In the genomic region with DNA sequence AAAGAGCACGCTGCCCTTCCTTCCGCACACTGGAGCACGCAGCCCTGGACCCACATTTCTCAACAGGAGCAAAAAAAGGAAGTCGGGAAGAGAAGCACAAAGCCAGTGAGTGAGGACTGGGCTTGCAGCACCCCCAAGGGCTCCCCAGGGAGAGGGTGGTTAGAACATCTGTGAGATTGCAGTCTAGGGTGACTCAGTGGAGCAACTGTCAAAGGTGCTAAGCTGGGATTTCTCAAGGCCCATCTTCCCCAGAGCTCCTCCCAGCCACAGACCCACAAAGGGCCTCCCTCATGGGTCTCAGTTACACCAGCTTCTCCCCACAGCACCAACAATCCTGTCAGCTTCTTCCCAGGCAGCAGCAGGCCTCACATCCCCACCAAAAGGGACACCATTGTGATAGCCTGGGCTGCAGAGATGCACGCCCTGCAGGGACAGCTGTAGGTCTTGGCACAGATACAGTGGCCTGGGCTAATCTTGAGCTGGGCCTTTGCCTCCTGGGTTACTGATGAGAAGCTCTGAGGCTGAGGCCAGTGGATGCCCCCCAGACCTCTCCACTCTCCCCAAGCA, we compare ENCODE assay signal across 11 cellular contexts. TPM values are rescaled to one million over a fixed set of nuclear protein-coding genes. Genes with fewer than 3 reads are reported as not detected.
DNase-seq lines count a peak whose midpoint lies in the region; ATAC-seq, FAIRE-seq and TF ChIP-seq lines count a peak whose summit lies in the region.
"Had no signal": no experiment of that assay in that cellular context is flagged by ENCODE, and none has a peak within 500 bp of the region (broad histone marks: within the 10 kb centered on the region; RNA-seq: fewer than 3 reads in every experiment).

No MANE protein-coding gene starts in this region.

- no peak overlapping the region for H3K4me3 ChIP-seq in CD4-positive, CD25-positive, alpha-beta regulatory T cell (ENCODE audit: low read depth, low read length)
- H3K4me3 ChIP-seq in H1 (ENCODE audit: extremely low read depth in 1 of 4, insufficient read depth in 2 of 4, low read depth in 3 of 4, low read length in 4 of 4): no peak overlapping the region

- no peak overlapping the region for H3K18ac ChIP-seq in H1 (ENCODE audit: extremely low read depth, low read length)

- H3K4me1 ChIP-seq in CD4-positive, CD25-positive, alpha-beta regulatory T cell (ENCODE audit: control insufficient read depth, insufficient read depth, low read length, poor library complexity, severe bottlenecking): peaks cover 14% of the 10 kb centered on the region
- H3K4me1 ChIP-seq in H1 (replicated peaks in 1 of 4; ENCODE audit: control insufficient read depth in 3 of 4, insufficient read depth in 4 of 4, low read length in 3 of 4): peaks cover 0 to 3% (median 0%) of the 10 kb centered on the region in 4 experiments; a peak in 2 of 7 replicates

- H3K79me1 ChIP-seq in H1 (ENCODE audit: low read depth, low read length): no peaks in the 10 kb centered on the region

- H3K4ac ChIP-seq in H1 (replicated peaks; ENCODE audit: insufficient read length, low read depth, low read length): no peak overlapping the region

- no peak overlapping the region for H3K4me2 ChIP-seq in H1 (ENCODE audit: insufficient read depth in 1 of 2, low read depth in 2 of 2, low read length in 2 of 2)

- CTCF ChIA-PET in H1 (lab: Charles Lee; ENCODE audit: partially characterized antibody): interaction anchor here (0.6 to 2.7 kb wide), 11 partner anchors 9 to 195 kb away, joined by 3 to 12 read pairs (median 4); no protein-coding TSS in a partner anchor
- CTCF ChIA-PET in RWPE1 (lab: Yijun Ruan, JAX): interaction anchor here (0.8 kb wide), 1 partner anchor 21 kb away, joined by 3 read pairs; no protein-coding TSS in a partner anchor

- TF ChIP-seq CTCF in H1 (IDR thresholded peaks at IDR 0.05; ENCODE audit: control extremely low read depth in 1 of 3, insufficient read depth in 1 of 3, low read depth in 1 of 3, low read length in 3 of 3): no peak
- no peak for TF ChIP-seq CTCF in RWPE1 (conservative IDR thresholded peaks at IDR 0.05; ENCODE audit: low read depth)

- H3K27ac ChIP-seq in CD4-positive, CD25-positive, alpha-beta regulatory T cell (ENCODE audit: insufficient read depth, low read length, poor library complexity, severe bottlenecking): no peak overlapping the region
- H3K27ac ChIP-seq in H1 (ENCODE audit: low read depth, low read length) (no peak overlapping the region), RWPE1 (no peak overlapping the region)

- no peak for FAIRE-seq in H1 (lab: Jason Lieb, UNC)

- H3K27ac Mint-ChIP-seq in CD4-positive, CD25-positive, alpha-beta regulatory T cell: peak overlapping the region in 1 of 3 donors; percentile 91
- H3K27ac Mint-ChIP-seq: activated CD8-positive, alpha-beta T cell treated with anti-CD3 and anti-CD28 coated beads, Interleukin-2, amount 10 ng/mL, durations not matched to agents 7 days and 5 days had no signal

- no peaks in the 10 kb centered on the region for H3K9me3 Mint-ChIP-seq in CD4-positive, CD25-positive, alpha-beta regulatory T cell

- H3K36me3 ChIP-seq in CD4-positive, CD25-positive, alpha-beta regulatory T cell (ENCODE audit: control insufficient read depth, insufficient read depth, low read length): no peaks in the 10 kb centered on the region
- no peaks in the 10 kb centered on the region for H3K36me3 ChIP-seq in H1 (ENCODE audit: control insufficient read depth in 2 of 4, insufficient read depth in 4 of 4, low read length in 3 of 4)

- TF ChIP-seq POLR2A in H1 (IDR thresholded peaks at IDR 0.05; ENCODE audit: control extremely low read depth in 1 of 2, low read depth in 2 of 2, low read length in 2 of 2): no peak

- no peak overlapping the region for H2BK120ac ChIP-seq in H1 (replicated peaks; ENCODE audit: low read depth, low read length)

- no peak overlapping the region for H2BK5ac ChIP-seq in H1 (ENCODE audit: low read depth, low read length)

- no peak overlapping the region for H4K5ac ChIP-seq in H1 (ENCODE audit: insufficient read length, low read depth, low read length)

- no peaks in the 10 kb centered on the region; the same call in 1 of the 2 replicates for H3K23me2 ChIP-seq in H1 (ENCODE audit: low read depth, low read length)

- no peak overlapping the region; the same call in none of the 2 replicates for H4K8ac ChIP-seq in H1 (ENCODE audit: extremely low read depth, insufficient read depth, low read length)

- no peak for TF ChIP-seq RAD21 in H1 (IDR thresholded peaks at IDR 0.05 in 1 of 2, conservative IDR thresholded peaks at IDR 0.05 in 1 of 2; ENCODE audit: low read depth in 2 of 2, low read length in 2 of 2)

- H4K20me1 ChIP-seq in H1 (replicated peaks in 1 of 2; ENCODE audit: control insufficient read depth in 1 of 2, insufficient read depth in 2 of 2, low read length in 2 of 2): no peaks in the 10 kb centered on the region

- H3K14ac ChIP-seq in H1 (ENCODE audit: insufficient read length): no peak overlapping the region

- H3K27me3 Mint-ChIP-seq in CD4-positive, CD25-positive, alpha-beta regulatory T cell: no peaks in the 10 kb centered on the region

- H2BK15ac ChIP-seq in H1 (ENCODE audit: low read length): no peak overlapping the region

- no peaks in the 10 kb centered on the region for H3K9me3 ChIP-seq in CD4-positive, CD25-positive, alpha-beta regulatory T cell (ENCODE audit: control insufficient read depth in 2 of 2, low read length in 2 of 2)
- no peaks in the 10 kb centered on the region for H3K9me3 ChIP-seq in H1 (ENCODE audit: insufficient read depth in 2 of 2, low read depth in 1 of 2, low read length in 1 of 2)

- no peak overlapping the region for H2AK5ac ChIP-seq in H1 (ENCODE audit: low read depth, low read length)

- WGBS in H1 (ENCODE audit: extremely low coverage in 1 of 2, insufficient coverage in 1 of 2, insufficient read length in 1 of 2, insufficient replicate concordance in 2 of 2, low coverage in 1 of 2, low lambda C conversion rate in 2 of 2, missing lambda C conversion rate in 1 of 2), 2 experiments: 96% methylated on average over 5 of the region's 5 CpGs; no CpG with 5 or more reads in 1 of the 2 experiments

- H4K91ac ChIP-seq in H1 (replicated peaks; ENCODE audit: insufficient read length, low read length): no peak overlapping the region

- H3K36me3 Mint-ChIP-seq in CD4-positive, CD25-positive, alpha-beta regulatory T cell: no peaks in the 10 kb centered on the region

- no peak for TF ChIP-seq EP300 in H1 (IDR thresholded peaks at IDR 0.05; ENCODE audit: borderline replicate concordance in 1 of 2, low read depth in 2 of 2, low read length in 2 of 2)

- no peaks in the 10 kb centered on the region for H3K27me3 ChIP-seq in CD4-positive, CD25-positive, alpha-beta regulatory T cell (ENCODE audit: control insufficient read depth, insufficient read depth, low read length)
- no peaks in the 10 kb centered on the region for H3K27me3 ChIP-seq in H1 (replicated peaks in 1 of 4; ENCODE audit: control insufficient read depth in 3 of 4, extremely low read depth in 1 of 4, insufficient read depth in 3 of 4, low read length in 3 of 4)

- no peak overlapping the region for H2BK20ac ChIP-seq in H1 (ENCODE audit: low read length)

- no peaks in the 10 kb centered on the region for H3K79me2 ChIP-seq in H1 (ENCODE audit: control insufficient read depth in 1 of 2, insufficient read depth in 2 of 2, low read length in 2 of 2)

- no peak overlapping the region for H2AFZ ChIP-seq in H1 (ENCODE audit: low read length)

- ATAC-seq in CD4-positive, CD25-positive, alpha-beta regulatory T cell (ENCODE audit: low read depth in 2 of 2): peak; percentile 8 to 13
- ATAC-seq in GM18502 (IDR thresholded peaks at IDR 0.05; ENCODE audit: poor library complexity, unreplicated experiment) (no peak), GM18519 (IDR thresholded peaks at IDR 0.05; ENCODE audit: low FRiP score, unreplicated experiment) (no peak), HG03045 (IDR thresholded peaks at IDR 0.05; ENCODE audit: unreplicated experiment) (no peak)
- ATAC-seq: activated CD8-positive, alpha-beta T cell treated with anti-CD3 and anti-CD28 coated beads, Interleukin-2, amount 10 ng/mL, durations not matched to agents 7 days and 5 days had no signal

- no peak overlapping the region for H3K23ac ChIP-seq in H1 (ENCODE audit: insufficient read length)

- peaks cover 0 to 39% (median 19%) of the 10 kb centered on the region in 4 donors for H3K4me1 Mint-ChIP-seq in CD4-positive, CD25-positive, alpha-beta regulatory T cell

- no peak overlapping the region for H3K56ac ChIP-seq in H1 (replicated peaks; ENCODE audit: insufficient read length, low read depth, low read length)

- no peak overlapping the region for H3K9ac ChIP-seq in H1 (replicated peaks in 1 of 4; ENCODE audit: extremely low read depth in 1 of 4, low read depth in 3 of 4, low read length in 3 of 4)

- 0 out of 2 replicates have a peak overlapping the region, but pooled peaks have one; percentile 14 for H2BK12ac ChIP-seq in H1 (ENCODE audit: low read depth, low read length)

- DNase-seq in CD4-positive, CD25-positive, alpha-beta regulatory T cell: no peak
- DNase-seq in LHCN-M2 (ENCODE audit: low read depth): peak; percentile 97
- DNase-seq in H1 (ENCODE audit: low read depth in 1 of 2, low spot score in 2 of 2): no peak
- peak; percentile 97 for DNase-seq in myocyte (ENCODE audit: low read depth)
- no peak for DNase-seq in RWPE1 (ENCODE audit: low spot score)
- DNase-seq: activated CD8-positive, alpha-beta T cell treated with anti-CD3 and anti-CD28 coated beads, Interleukin-2, amount 10 ng/mL, durations not matched to agents 7 days and 5 days; effector memory CD4-positive, alpha-beta T cell; NCI-H1694 had no signal

- peak overlapping the region in 1 of 4 donors; percentile 38 for H3K4me3 Mint-ChIP-seq in CD4-positive, CD25-positive, alpha-beta regulatory T cell
- H3K4me3 Mint-ChIP-seq: activated CD8-positive, alpha-beta T cell treated with anti-CD3 and anti-CD28 coated beads, Interleukin-2, amount 10 ng/mL, durations not matched to agents 7 days and 5 days had no signal

- POLR2A ChIA-PET in H1 (lab: Charles Lee; ENCODE audit: partially characterized antibody) (no interaction called here), RWPE1 (lab: Yijun Ruan, JAX; ENCODE audit: low non-redundant PET) (no interaction called here)

RNA-seq across cellular contexts. Expression of a gene that starts 39.6 kb away (rescaled TPM):
- 3.3 TPM for total RNA-seq in CD4-positive, CD25-positive, alpha-beta regulatory T cell
- under 1 TPM; 0.12 to 0.33 (median 0.26) TPM for polyA plus RNA-seq in CD4-positive, CD25-positive, alpha-beta regulatory T cell
- total RNA-seq in LHCN-M2 (2014; rRNA removed) (not detected in 2 replicates), myocyte (not detected in 2 replicates)
- polyA plus RNA-seq in LHCN-M2 (2012): not detected
- 0.07 TPM in 1 of 2 replicates, not detected in the other for total RNA-seq in H1 (2021; fragmentation: NEBNext Ultra II Directional; extraction: Animal tissue kit (Norgen Biotek cat#: 25700))
- under 0.01 and 0.02 TPM in 2 replicates for polyA plus RNA-seq in H1 (2011; rRNA removed)
- polyA plus RNA-seq in H1 (2011; cell fraction: cytosol; rRNA removed): 0.01 TPM
- 0.03 TPM for polyA plus RNA-seq in H1 (2011; cell fraction: nucleus; rRNA removed)
- polyA plus RNA-seq in H1 (2012, experiment 1 of 2): 0.03 to 0.04 TPM (median 0.03 TPM) in 3 of 4 replicates, not detected in the other
- polyA plus RNA-seq in H1 (2012, experiment 2 of 2): not detected
- 0.08 TPM for polyA plus RNA-seq in H1 (2013, experiment 1 of 2)
- polyA plus RNA-seq in H1 (2013, experiment 2 of 2): 0.07 TPM
- 0.02 and 0.03 TPM in 2 replicates for polyA minus RNA-seq in H1 (2011; rRNA and poly(A)+ RNA removed)
- not detected for polyA minus RNA-seq in H1 (2011; cell fraction: cytosol; rRNA and poly(A)+ RNA removed)
- polyA minus RNA-seq in H1 (2011; cell fraction: nucleus; rRNA and poly(A)+ RNA removed): not detected
- polyA plus RNA-seq in myocyte (2012): not detected

Comparison
In these comparisons a context has a peak if more than half of its experiments do, and no peak if none do; other contexts are left out.
1. ATAC-seq: peak in CD4-positive, CD25-positive, alpha-beta regulatory T cell (2 of 2); none in GM18502 (single experiment), GM18519 (single experiment) and HG03045 (single experiment).
2. DNase-seq: peak in LHCN-M2 (single experiment) and myocyte (single experiment); none in CD4-positive, CD25-positive, alpha-beta regulatory T cell (0 of 3), H1 (0 of 2) and RWPE1 (single experiment).